26 cellular contexts compared by ENCODE assay signal in genomic region chr22:29065468-29066190, GRCh38. TPM values are rescaled to one million over a fixed set of nuclear protein-coding genes. Genes with fewer than 3 reads are reported as not detected.
"Had no signal": no experiment of that assay in that cellular context is flagged by ENCODE, and none has a peak within 500 bp of the region (broad histone marks: within the 10 kb centered on the region; RNA-seq: fewer than 3 reads in every experiment).

No MANE protein-coding gene starts in this region.

- ATAC-seq: activated CD4-positive, alpha-beta T cell treated with anti-CD3 and anti-CD28 coated beads for 36 hours; activated naive CD4-positive, alpha-beta T cell treated with anti-CD3 and anti-CD28 coated beads, Interleukin-2, amount 50 U/mL, for 72 hours; esophagus mucosa; left lung; natural killer cell had no signal

- H3K4me1 ChIP-seq: left lung, sigmoid colon had no signal

- H3K9me3 Mint-ChIP-seq: activated B cell treated with CpG ODN at 0.5 μM for 24 hours; activated CD4-positive, alpha-beta memory T cell treated with anti-CD3 and anti-CD28 coated beads for 36 hours; activated naive CD4-positive, alpha-beta T cell treated with anti-CD3 and anti-CD28 coated beads, Interleukin-2, amount 50 U/mL, for 72 hours; central memory CD8-positive, alpha-beta T cell; natural killer cell; stimulated activated naive B cell treated with anti-CD40 and anti-IgM and Interleukin-4, amounts not matched to agents 10 μg/mL and 1 μg/mL and 100 μg/mL, for 72 hours had no signal

- H3K27me3 ChIP-seq: sigmoid colon, transverse colon had no signal

- H3K36me3 Mint-ChIP-seq: activated CD4-positive, alpha-beta memory T cell treated with anti-CD3 and anti-CD28 coated beads for 36 hours; activated naive CD4-positive, alpha-beta T cell treated with anti-CD3 and anti-CD28 coated beads, Interleukin-2, amount 50 U/mL, for 72 hours; natural killer cell; stimulated activated naive B cell treated with anti-CD40 and anti-IgM and Interleukin-4, amounts not matched to agents 10 μg/mL and 1 μg/mL and 100 μg/mL, for 72 hours had no signal

- H3K4me3 Mint-ChIP-seq: activated B cell treated with CpG ODN at 0.5 μM for 24 hours; activated CD4-positive, alpha-beta memory T cell treated with anti-CD3 and anti-CD28 coated beads for 36 hours; activated CD4-positive, alpha-beta T cell treated with anti-CD3 and anti-CD28 coated beads for 36 hours; central memory CD8-positive, alpha-beta T cell; natural killer cell; stimulated activated naive B cell treated with anti-CD40 and anti-IgM and Interleukin-4, amounts not matched to agents 10 μg/mL and 1 μg/mL and 100 μg/mL, for 72 hours had no signal

- H3K36me3 ChIP-seq: left lung, sigmoid colon, transverse colon had no signal

- H3K9me3 ChIP-seq: left lung, sigmoid colon, transverse colon had no signal

- H3K4me2 ChIP-seq: smooth muscle cell had no signal

- H3K4me3 ChIP-seq: left lung, sigmoid colon, smooth muscle cell, transverse colon had no signal

- H3K27ac ChIP-seq: left lung, sigmoid colon, transverse colon had no signal

- H3K27ac Mint-ChIP-seq: activated B cell treated with CpG ODN at 0.5 μM for 24 hours; activated CD4-positive, alpha-beta memory T cell treated with anti-CD3 and anti-CD28 coated beads for 36 hours; activated CD4-positive, alpha-beta T cell treated with anti-CD3 and anti-CD28 coated beads for 36 hours; activated naive CD4-positive, alpha-beta T cell treated with anti-CD3 and anti-CD28 coated beads, Interleukin-2, amount 50 U/mL, for 72 hours; natural killer cell; progenitor cell of endocrine pancreas; stimulated activated naive B cell treated with anti-CD40 and anti-IgM and Interleukin-4, amounts not matched to agents 10 μg/mL and 1 μg/mL and 100 μg/mL, for 72 hours had no signal

- DNase-seq: activated B cell treated with CpG ODN at 0.5 μM for 24 hours; activated CD4-positive, alpha-beta memory T cell treated with anti-CD3 and anti-CD28 coated beads for 36 hours; activated CD4-positive, alpha-beta T cell treated with anti-CD3 and anti-CD28 coated beads for 36 hours; activated gamma-delta T cell treated with Interleukin-2 at 50 U/mL for 16 hours; effector memory CD4-positive, alpha-beta T cell; foreskin melanocyte; left lung; natural killer cell; retina; stimulated activated CD4-positive, alpha-beta T cell treated with anti-CD3 and anti-CD28 coated beads, Interleukin-15, amount 100 ng/mL, for 24 hours; stimulated activated CD4-positive, alpha-beta T cell treated with anti-CD3 and anti-CD28 coated beads, Interleukin-2, amount 100 ng/mL, for 48 hours; stimulated activated CD8-positive, alpha-beta memory T cell treated with anti-CD3 and anti-CD28 coated beads, Interleukin-4, amount 100 ng/mL, for 48 hours; stimulated activated naive B cell treated with anti-CD40 and anti-IgM and Interleukin-4, amounts not matched to agents 10 μg/mL and 1 μg/mL and 100 μg/mL, for 72 hours; transverse colon had no signal

RNA-seq across cellular contexts. Expression of gene C22orf31, which starts 4.0 kb away (rescaled TPM):
- total RNA-seq: activated B cell treated with CpG ODN at 0.5 μM for 24 hours; activated CD4-positive, alpha-beta memory T cell treated with anti-CD3 and anti-CD28 coated beads for 36 hours; activated CD4-positive, alpha-beta T cell treated with anti-CD3 and anti-CD28 coated beads for 36 hours; activated naive CD4-positive, alpha-beta T cell treated with anti-CD3 and anti-CD28 coated beads, Interleukin-2, amount 50 U/mL, for 72 hours; astrocyte; dermis microvascular lymphatic vessel endothelial cell; esophagus mucosa; kidney epithelial cell; lung microvascular endothelial cell; natural killer cell; osteocyte; progenitor cell of endocrine pancreas; sigmoid colon; smooth muscle cell; temporal lobe; transverse colon had no signal

RNA-seq across cellular contexts. Expression of gene KREMEN1, which starts 7.2 kb away (rescaled TPM):
- total RNA-seq: activated B cell treated with CpG ODN at 0.5 μM for 24 hours had no signal
